Comparison of ENCODE assay signal across 12 cellular contexts in genomic region chr4:159435561-159436023, GRCh38.
DNase-seq lines count a peak whose midpoint lies in the region; ATAC-seq lines count a peak whose summit lies in the region.
"Had no signal": no experiment of that assay in that cellular context is flagged by ENCODE, and none has a peak within 500 bp of the region (broad histone marks: within the 10 kb centered on the region; RNA-seq: fewer than 3 reads in every experiment).

No MANE protein-coding gene starts in this region.

- DNase-seq in NCI-H460 (ENCODE audit: extremely low read depth, low read depth) (peak; percentile 21), hepatic stellate cell (ENCODE audit: low spot score) (peak; percentile 49), RPMI8226 (no peak), DMS153 (lab: John Stamatoyannopoulos, UW) (no peak), HPDE6-E6E7 (ENCODE audit: extremely low spot score) (no peak)
- DNase-seq: CD8-positive, alpha-beta T cell; left ventricle myocardium superior; NCI-H1048; spleen had no signal

- peak; percentile 63 for ATAC-seq in GM18499 (IDR thresholded peaks at IDR 0.05; ENCODE audit: insufficient read depth, unreplicated experiment)
- peak; percentile 51 for ATAC-seq in GM21367 (IDR thresholded peaks at IDR 0.05; ENCODE audit: unreplicated experiment)
- ATAC-seq in GM21360 (IDR thresholded peaks at IDR 0.05; ENCODE audit: unreplicated experiment): no peak
- ATAC-seq: CD8-positive, alpha-beta T cell; left ventricle myocardium superior had no signal

Comparison
In these comparisons a context has a peak if more than half of its experiments do, and no peak if none do; other contexts are left out.
1. DNase-seq: peak in NCI-H460 (single experiment) and hepatic stellate cell (single experiment); none in RPMI8226 (single experiment), DMS153 (single experiment) and HPDE6-E6E7 (single experiment).